In genomic region chr5:112064956-112065355, GRCh38 we compare ENCODE assay signal across 1 cellular context.
TF ChIP-seq lines count a peak whose summit lies in the region.

No MANE protein-coding gene starts in this region.

TF ChIP-seq in GM12878, 131 proteins besides CTCF, POLR2A, EP300 and RAD21 (continued from another document):
- TF ChIP-seq HSF1 (IDR thresholded peaks at IDR 0.05; ENCODE audit: low read depth, low read length), result no peak
- peak; percentile 31; the same call in 1 of the 2 replicates for TF ChIP-seq ZBED1 (IDR thresholded peaks at IDR 0.05; ENCODE audit: borderline replicate concordance)
- no peak for TF ChIP-seq PAX5 (IDR thresholded peaks at IDR 0.05; ENCODE audit: borderline replicate concordance, low read depth, low read length)
- no peak for TF ChIP-seq TCF3 (IDR thresholded peaks at IDR 0.05; ENCODE audit: borderline replicate concordance, insufficient read depth, low read depth, low read length)
- peak; percentile 69 for TF ChIP-seq RUNX3 (IDR thresholded peaks at IDR 0.05; ENCODE audit: low read length)
- TF ChIP-seq, protein P1, sequence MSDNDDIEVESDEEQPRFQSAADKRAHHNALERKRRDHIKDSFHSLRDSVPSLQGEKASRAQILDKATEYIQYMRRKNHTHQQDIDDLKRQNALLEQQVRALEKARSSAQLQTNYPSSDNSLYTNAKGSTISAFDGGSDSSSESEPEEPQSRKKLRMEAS (IDR thresholded peaks at IDR 0.05; ENCODE audit: low read depth, low read length), result no peak
- TF ChIP-seq, protein P2, sequence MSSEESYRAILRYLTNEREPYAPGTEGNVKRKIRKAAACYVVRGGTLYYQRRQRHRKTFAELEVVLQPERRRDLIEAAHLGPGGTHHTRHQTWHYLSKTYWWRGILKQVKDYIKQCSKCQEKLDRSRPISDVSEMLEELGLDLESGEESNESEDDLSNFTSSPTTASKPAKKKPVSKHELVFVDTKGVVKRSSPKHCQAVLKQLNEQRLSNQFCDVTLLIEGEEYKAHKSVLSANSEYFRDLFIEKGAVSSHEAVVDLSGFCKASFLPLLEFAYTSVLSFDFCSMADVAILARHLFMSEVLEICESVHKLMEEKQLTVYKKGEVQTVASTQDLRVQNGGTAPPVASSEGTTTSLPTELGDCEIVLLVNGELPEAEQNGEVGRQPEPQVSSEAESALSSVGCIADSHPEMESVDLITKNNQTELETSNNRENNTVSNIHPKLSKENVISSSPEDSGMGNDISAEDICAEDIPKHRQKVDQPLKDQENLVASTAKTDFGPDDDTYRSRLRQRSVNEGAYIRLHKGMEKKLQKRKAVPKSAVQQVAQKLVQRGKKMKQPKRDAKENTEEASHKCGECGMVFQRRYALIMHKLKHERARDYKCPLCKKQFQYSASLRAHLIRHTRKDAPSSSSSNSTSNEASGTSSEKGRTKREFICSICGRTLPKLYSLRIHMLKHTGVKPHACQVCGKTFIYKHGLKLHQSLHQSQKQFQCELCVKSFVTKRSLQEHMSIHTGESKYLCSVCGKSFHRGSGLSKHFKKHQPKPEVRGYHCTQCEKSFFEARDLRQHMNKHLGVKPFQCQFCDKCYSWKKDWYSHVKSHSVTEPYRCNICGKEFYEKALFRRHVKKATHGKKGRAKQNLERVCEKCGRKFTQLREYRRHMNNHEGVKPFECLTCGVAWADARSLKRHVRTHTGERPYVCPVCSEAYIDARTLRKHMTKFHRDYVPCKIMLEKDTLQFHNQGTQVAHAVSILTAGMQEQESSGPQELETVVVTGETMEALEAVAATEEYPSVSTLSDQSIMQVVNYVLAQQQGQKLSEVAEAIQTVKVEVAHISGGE (CRISPR knock-in tag; IDR thresholded peaks at IDR 0.05), result no peak
- no peak for TF ChIP-seq MTA2 (IDR thresholded peaks at IDR 0.05; ENCODE audit: low read depth)
- TF ChIP-seq EZH2 (IDR thresholded peaks at IDR 0.05; ENCODE audit: borderline replicate concordance, control insufficient read depth, low read depth, low read length), result no peak
- TF ChIP-seq, protein P3, sequence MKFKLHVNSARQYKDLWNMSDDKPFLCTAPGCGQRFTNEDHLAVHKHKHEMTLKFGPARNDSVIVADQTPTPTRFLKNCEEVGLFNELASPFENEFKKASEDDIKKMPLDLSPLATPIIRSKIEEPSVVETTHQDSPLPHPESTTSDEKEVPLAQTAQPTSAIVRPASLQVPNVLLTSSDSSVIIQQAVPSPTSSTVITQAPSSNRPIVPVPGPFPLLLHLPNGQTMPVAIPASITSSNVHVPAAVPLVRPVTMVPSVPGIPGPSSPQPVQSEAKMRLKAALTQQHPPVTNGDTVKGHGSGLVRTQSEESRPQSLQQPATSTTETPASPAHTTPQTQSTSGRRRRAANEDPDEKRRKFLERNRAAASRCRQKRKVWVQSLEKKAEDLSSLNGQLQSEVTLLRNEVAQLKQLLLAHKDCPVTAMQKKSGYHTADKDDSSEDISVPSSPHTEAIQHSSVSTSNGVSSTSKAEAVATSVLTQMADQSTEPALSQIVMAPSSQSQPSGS (IDR thresholded peaks at IDR 0.05; ENCODE audit: low read length), result no peak
- no peak for TF ChIP-seq HDAC2 (IDR thresholded peaks at IDR 0.05)
- peak; percentile 59 for TF ChIP-seq SPI1 (IDR thresholded peaks at IDR 0.05; ENCODE audit: borderline replicate concordance, insufficient read depth, low read depth, low read length)
TF ChIP-seq in GM12878: peak in this region for 7.
